Comparison of ENCODE assay signal across 1 cellular context in genomic region chr16:12313902-12314621, GRCh38.
TF ChIP-seq lines count a peak whose summit lies in the region.

No MANE protein-coding gene starts in this region.

TF ChIP-seq in HepG2, 621 proteins besides CTCF, POLR2A, EP300 and RAD21 (continued from another document):
- TF ChIP-seq GABPA (IDR thresholded peaks at IDR 0.05; ENCODE audit: low read depth, low read length) (no peak), GABPA (CRISPR knock-in tag; IDR thresholded peaks at IDR 0.05; ENCODE audit: low read depth) (no peak), NFYC (CRISPR knock-in tag; IDR thresholded peaks at IDR 0.05) (no peak), ZHX2 (IDR thresholded peaks at IDR 0.05; ENCODE audit: low read depth) (0 out of 2 replicates have a peak, but pooled peaks have one; percentile 21), ZHX2 (CRISPR knock-in tag; IDR thresholded peaks at IDR 0.05; ENCODE audit: borderline replicate concordance) (no peak), ZMYM3 (CRISPR knock-in tag; IDR thresholded peaks at IDR 0.05) (peak; percentile 71), ZNF574 (CRISPR knock-in tag; IDR thresholded peaks at IDR 0.05) (no peak), HOXA5 (CRISPR knock-in tag; IDR thresholded peaks at IDR 0.05) (no peak), ZNF414 (CRISPR knock-in tag; IDR thresholded peaks at IDR 0.05) (no peak), USF2 (IDR thresholded peaks at IDR 0.05; ENCODE audit: low read depth, low read length) (no peak), USF2 (CRISPR knock-in tag; IDR thresholded peaks at IDR 0.05; ENCODE audit: borderline replicate concordance) (no peak), HNF4A (CRISPR knock-in tag; IDR thresholded peaks at IDR 0.05) (peak; percentile 70), ZSCAN22 (CRISPR knock-in tag; IDR thresholded peaks at IDR 0.05) (no peak), SMARCE1 (IDR thresholded peaks at IDR 0.05; ENCODE audit: borderline replicate concordance) (no peak), HNRNPH1 (optimal IDR thresholded peaks at IDR 0.05; ENCODE audit: low read depth, low read length) (no peak), SNAPC2 (CRISPR knock-in tag; IDR thresholded peaks at IDR 0.05) (no peak), ZNF337 (CRISPR knock-in tag; IDR thresholded peaks at IDR 0.05; ENCODE audit: borderline replicate concordance, low read depth) (no peak), EHMT2 (IDR thresholded peaks at IDR 0.05; ENCODE audit: borderline replicate concordance, low read depth, low read length) (no peak), ZNF781 (CRISPR knock-in tag; IDR thresholded peaks at IDR 0.05; ENCODE audit: borderline replicate concordance, not compliant biosample characterization) (peak; percentile 22), ETV6 (CRISPR knock-in tag; conservative IDR thresholded peaks at IDR 0.05) (no peak), DR1 (CRISPR knock-in tag; IDR thresholded peaks at IDR 0.05) (no peak), ZNF770 (CRISPR knock-in tag; IDR thresholded peaks at IDR 0.05) (peak; percentile 94), ZBTB46 (CRISPR knock-in tag; IDR thresholded peaks at IDR 0.05; ENCODE audit: borderline replicate concordance) (no peak), HES4 (CRISPR knock-in tag; IDR thresholded peaks at IDR 0.05; ENCODE audit: borderline replicate concordance) (no peak), ZNF572 (CRISPR knock-in tag; IDR thresholded peaks at IDR 0.05) (no peak), RFX1 (IDR thresholded peaks at IDR 0.05) (no peak), IRX3 (CRISPR knock-in tag; IDR thresholded peaks at IDR 0.05; ENCODE audit: borderline replicate concordance, low read depth) (no peak), NRL (CRISPR knock-in tag; IDR thresholded peaks at IDR 0.05; ENCODE audit: borderline replicate concordance) (0 out of 2 replicates have a peak, but pooled peaks have one; percentile 18), ZNF589 (CRISPR knock-in tag; conservative IDR thresholded peaks at IDR 0.05) (no peak)
